16 cellular contexts compared by ENCODE assay signal in genomic region chr22:27903805-27904473, GRCh38. TPM values are rescaled to one million over a fixed set of nuclear protein-coding genes. Genes with fewer than 3 reads are reported as not detected.
DNase-seq lines count a peak whose midpoint lies in the region; ATAC-seq and TF ChIP-seq lines count a peak whose summit lies in the region.
"Had no signal": no experiment of that assay in that cellular context is flagged by ENCODE, and none has a peak within 500 bp of the region (broad histone marks: within the 10 kb centered on the region; RNA-seq: fewer than 3 reads in every experiment).

No MANE protein-coding gene starts in this region.

- H3K9me3 Mint-ChIP-seq in activated CD4-positive, alpha-beta T cell treated with anti-CD3 and anti-CD28 coated beads for 36 hours (ENCODE audit: low read depth) = no peaks in the 10 kb centered on the region
- H3K9me3 Mint-ChIP-seq in activated T-helper 1 cell treated with anti-CD3 and anti-CD28 coated beads, Interleukin-12 subunit alpha, Interleukin-12 subunit beta, Interleukin-2, Interleukin-4 antibody, amounts not matched to agents 30 ng/mL and 10 ng/mL and 1 ng/mL, durations not matched to agents 14 hours and 24 hours and 36 hours = no peaks in the 10 kb centered on the region
- no peaks in the 10 kb centered on the region for H3K9me3 Mint-ChIP-seq in natural killer cell

- H3K4me1 ChIP-seq in right lobe of liver = no peaks in the 10 kb centered on the region
- H3K4me1 ChIP-seq: body of pancreas, transverse colon had no signal

- CTCF ChIA-PET in activated CD4-positive, alpha-beta T cell treated with anti-CD3 and anti-CD28 coated beads for 36 hours (lab: Charles Lee) = interaction anchor here (0.8 to 1.3 kb wide), 2 partner anchors 10 to 15 kb away, joined by 3 to 4 read pairs; partner anchors contain the start of gene PITPNB

- no peak overlapping the region for H3K4me3 Mint-ChIP-seq in activated CD4-positive, alpha-beta T cell treated with anti-CD3 and anti-CD28 coated beads for 36 hours
- peak overlapping the region; percentile 15 for H3K4me3 Mint-ChIP-seq in activated T-helper 1 cell treated with anti-CD3 and anti-CD28 coated beads, Interleukin-12 subunit alpha, Interleukin-12 subunit beta, Interleukin-2, Interleukin-4 antibody, amounts not matched to agents 30 ng/mL and 10 ng/mL and 1 ng/mL, durations not matched to agents 14 hours and 24 hours and 36 hours
- H3K4me3 Mint-ChIP-seq in natural killer cell = no peak overlapping the region

- H3K27ac ChIP-seq in right lobe of liver = no peak overlapping the region
- H3K27ac ChIP-seq: body of pancreas, ovary, PC-9, transverse colon had no signal

- no peak for TF ChIP-seq POLR2A in right lobe of liver (IDR thresholded peaks at IDR 0.05)

- H3K36me3 Mint-ChIP-seq in activated CD4-positive, alpha-beta T cell treated with anti-CD3 and anti-CD28 coated beads for 36 hours (ENCODE audit: low read depth) = peaks cover 71% of the 10 kb centered on the region
- H3K36me3 Mint-ChIP-seq in activated T-helper 1 cell treated with anti-CD3 and anti-CD28 coated beads, Interleukin-12 subunit alpha, Interleukin-12 subunit beta, Interleukin-2, Interleukin-4 antibody, amounts not matched to agents 30 ng/mL and 10 ng/mL and 1 ng/mL, durations not matched to agents 14 hours and 24 hours and 36 hours (ENCODE audit: low read depth) = peaks cover 59% of the 10 kb centered on the region
- H3K36me3 Mint-ChIP-seq in natural killer cell = no peaks in the 10 kb centered on the region

- peaks cover 0 to 9% (median 3%) of the 10 kb centered on the region in 4 donors for H3K36me3 ChIP-seq in right lobe of liver
- H3K36me3 ChIP-seq: ovary had no signal

- peak; percentile 89 for ATAC-seq in activated CD4-positive, alpha-beta T cell treated with anti-CD3 and anti-CD28 coated beads for 36 hours
- ATAC-seq in GM21390 (IDR thresholded peaks at IDR 0.05; ENCODE audit: unreplicated experiment) = peak; percentile 54
- ATAC-seq in natural killer cell = peak; percentile 46 to 67 (median 61)
- no peak for ATAC-seq in right lobe of liver
- ATAC-seq: body of pancreas had no signal

- H3K27me3 ChIP-seq in right lobe of liver = no peaks in the 10 kb centered on the region
- H3K27me3 ChIP-seq: body of pancreas, ovary, transverse colon had no signal

- no peak for TF ChIP-seq CTCF in natural killer cell (IDR thresholded peaks at IDR 0.05)
- no peak for TF ChIP-seq CTCF in right lobe of liver (IDR thresholded peaks at IDR 0.05)

- peaks cover 57% of the 10 kb centered on the region for H3K4me1 Mint-ChIP-seq in activated CD4-positive, alpha-beta T cell treated with anti-CD3 and anti-CD28 coated beads for 36 hours
- H3K4me1 Mint-ChIP-seq in activated T-helper 1 cell treated with anti-CD3 and anti-CD28 coated beads, Interleukin-12 subunit alpha, Interleukin-12 subunit beta, Interleukin-2, Interleukin-4 antibody, amounts not matched to agents 30 ng/mL and 10 ng/mL and 1 ng/mL, durations not matched to agents 14 hours and 24 hours and 36 hours (ENCODE audit: low read depth) = peaks cover 53% of the 10 kb centered on the region
- H3K4me1 Mint-ChIP-seq in natural killer cell = peaks cover 23 to 35% of the 10 kb centered on the region in 2 donors

- DNase-seq in activated CD4-positive, alpha-beta T cell treated with anti-CD3 and anti-CD28 coated beads for 36 hours = no peak
- no peak for DNase-seq in activated CD4-positive, alpha-beta T cell treated with anti-CD3 and anti-CD28 coated beads, Interleukin-2, amount 50 U/mL, for 4 hours
- DNase-seq in activated T-helper 1 cell treated with anti-CD3 and anti-CD28 coated beads, Interleukin-12 subunit alpha, Interleukin-12 subunit beta, Interleukin-2, Interleukin-4 antibody, amounts not matched to agents 30 ng/mL and 10 ng/mL and 1 ng/mL, durations not matched to agents 14 hours and 24 hours and 36 hours (ENCODE audit: low spot score) = no peak
- DNase-seq in natural killer cell (no peak), right lobe of liver (no peak), cardiac septum (ENCODE audit: low spot score) (no peak), SW 1271 (lab: John Stamatoyannopoulos, UW) (no peak)
- DNase-seq: ACHN; body of pancreas; effector CD8-positive, alpha-beta T cell; NCI-H1092; ovary; PC-9; stimulated activated CD4-positive, alpha-beta T cell treated with anti-CD3 and anti-CD28 coated beads, Interleukin-12 subunit alpha, Interleukin-12 subunit beta, amount 100 ng/mL, for 4 hours; transverse colon had no signal

- no peak overlapping the region for H3K4me3 ChIP-seq in right lobe of liver
- H3K4me3 ChIP-seq: body of pancreas, ovary, PC-9, transverse colon had no signal

- POLR2A ChIA-PET in activated CD4-positive, alpha-beta T cell treated with anti-CD3 and anti-CD28 coated beads for 36 hours (lab: Charles Lee) = no interaction called here

- no peaks in the 10 kb centered on the region for H3K9me3 ChIP-seq in right lobe of liver
- H3K9me3 ChIP-seq: body of pancreas, ovary, transverse colon had no signal

- intact Hi-C loops in activated CD4-positive, alpha-beta T cell treated with anti-CD3 and anti-CD28 coated beads for 36 hours (cut with DNase I, micrococcal nuclease) = no loop called here
- intact Hi-C loops in activated T-helper 1 cell treated with anti-CD3 and anti-CD28 coated beads, Interleukin-12 subunit alpha, Interleukin-12 subunit beta, Interleukin-2, Interleukin-4 antibody, amounts not matched to agents 30 ng/mL and 10 ng/mL and 1 ng/mL, durations not matched to agents 14 hours and 24 hours and 36 hours (cut with micrococcal nuclease) = loop anchor here (2.0 kb wide), 1 partner anchor 15 kb away; the partner anchor contains the start of gene PITPNB
- intact Hi-C loops in natural killer cell (cut with micrococcal nuclease) = no loop called here
- intact Hi-C loops in right lobe of liver (cut with DNase I) = no loop called here
- intact Hi-C loops in cardiac septum (cut with DNase I) = no loop called here

- WGBS in right lobe of liver (ENCODE audit: insufficient coverage, low coverage, low lambda C conversion rate, missing lambda C conversion rate) = 76% methylated on average over 3 of the region's 3 CpGs

- H3K27me3 Mint-ChIP-seq in activated CD4-positive, alpha-beta T cell treated with anti-CD3 and anti-CD28 coated beads for 36 hours = no peaks in the 10 kb centered on the region
- no peaks in the 10 kb centered on the region for H3K27me3 Mint-ChIP-seq in activated T-helper 1 cell treated with anti-CD3 and anti-CD28 coated beads, Interleukin-12 subunit alpha, Interleukin-12 subunit beta, Interleukin-2, Interleukin-4 antibody, amounts not matched to agents 30 ng/mL and 10 ng/mL and 1 ng/mL, durations not matched to agents 14 hours and 24 hours and 36 hours (ENCODE audit: insufficient read depth)
- H3K27me3 Mint-ChIP-seq in natural killer cell (ENCODE audit: low read depth in 2 of 2) = no peaks in the 10 kb centered on the region

- peak overlapping the region; percentile 45 for H3K27ac Mint-ChIP-seq in activated CD4-positive, alpha-beta T cell treated with anti-CD3 and anti-CD28 coated beads for 36 hours
- peak overlapping the region; percentile 61 for H3K27ac Mint-ChIP-seq in activated T-helper 1 cell treated with anti-CD3 and anti-CD28 coated beads, Interleukin-12 subunit alpha, Interleukin-12 subunit beta, Interleukin-2, Interleukin-4 antibody, amounts not matched to agents 30 ng/mL and 10 ng/mL and 1 ng/mL, durations not matched to agents 14 hours and 24 hours and 36 hours
- peak overlapping the region; percentile 7 to 23 for H3K27ac Mint-ChIP-seq in natural killer cell

RNA-seq across cellular contexts. Expression of gene PITPNB, which starts 15.1 kb away (rescaled TPM):
- 100 to 1,000 TPM in 1 of 2 experiments, 10 to 100 TPM in 1; 96.5 to 111 TPM for total RNA-seq in activated CD4-positive, alpha-beta T cell treated with anti-CD3 and anti-CD28 coated beads for 36 hours
- total RNA-seq in activated T-helper 1 cell treated with anti-CD3 and anti-CD28 coated beads, Interleukin-12 subunit alpha, Interleukin-12 subunit beta, Interleukin-2, Interleukin-4 antibody, amounts not matched to agents 30 ng/mL and 10 ng/mL and 1 ng/mL, durations not matched to agents 14 hours and 24 hours and 36 hours = 153 and 154 TPM in 2 replicates
- 10 to 100 TPM; 58.4 to 77.7 (median 65.1) TPM for total RNA-seq in natural killer cell
- 10 to 100 TPM; 28.7 to 60.6 (median 37.6) TPM for total RNA-seq in right lobe of liver
- total RNA-seq in cardiac septum = 69.2 TPM

Comparison
In these comparisons a context has a peak if more than half of its experiments do, and no peak if none do; other contexts are left out.
1. ATAC-seq: peak in activated CD4-positive, alpha-beta T cell treated with anti-CD3 and anti-CD28 coated beads for 36 hours (single experiment), GM21390 (single experiment) and natural killer cell (3 of 3); none in right lobe of liver (0 of 4).
2. Peak in every context shown above with its lines, with median percentiles within 50 percentile points of each other: H3K27ac Mint-ChIP-seq.